12 cellular contexts compared by ENCODE assay signal in genomic region chr1:8378981-8379470, GRCh38.
DNase-seq lines count a peak whose midpoint lies in the region; ATAC-seq lines count a peak whose summit lies in the region.
"Had no signal": no experiment of that assay in that cellular context is flagged by ENCODE, and none has a peak within 500 bp of the region (broad histone marks: within the 10 kb centered on the region; RNA-seq: fewer than 3 reads in every experiment).

No MANE protein-coding gene starts in this region.

- H3K79me1 ChIP-seq in trophoblast cell (ENCODE audit: low read length) = peaks cover 2% of the 10 kb centered on the region

- DNase-seq in SJCRH30 = no peak
- DNase-seq in left cardiac atrium = no peak
- no peak for DNase-seq in trophoblast cell
- no peak for DNase-seq in amygdala (lab: John Stamatoyannopoulos, UW)
- DNase-seq in NCI-H1694 (lab: John Stamatoyannopoulos, UW) = no peak
- DNase-seq: NCI-H510A, T-helper 9 cell had no signal

- H3K27ac ChIP-seq in ACC112 (ENCODE audit: low read depth, low read length) = peak overlapping the region; percentile 19; the same call in 1 of the 2 replicates
- peak overlapping the region; percentile 17; the same call in 1 of the 2 replicates for H3K27ac ChIP-seq in SJCRH30
- no peak overlapping the region for H3K27ac ChIP-seq in trophoblast cell (ENCODE audit: low read depth, low read length)

- H3K9me3 ChIP-seq in SJCRH30 (replicated peaks) (no peaks in the 10 kb centered on the region), trophoblast cell (ENCODE audit: insufficient read depth, low read depth, low read length) (peaks cover 2% of the 10 kb centered on the region)

- no peak overlapping the region for H3K23ac ChIP-seq in trophoblast cell (ENCODE audit: low read length)

- WGBS in trophoblast cell (ENCODE audit: extremely low coverage, insufficient coverage, insufficient read length) = no CpG with 5 or more reads among the region's 10 CpGs

- H4K8ac ChIP-seq in trophoblast cell (ENCODE audit: low read depth, low read length) = no peak overlapping the region

- H3K4ac ChIP-seq in trophoblast cell (ENCODE audit: low read depth, low read length) = peak overlapping the region; percentile 27

- ATAC-seq in left cardiac atrium (peak; percentile 12 to 27), HG02885 (IDR thresholded peaks at IDR 0.05; ENCODE audit: poor library complexity, unreplicated experiment) (no peak), GM21786 (IDR thresholded peaks at IDR 0.05; ENCODE audit: unreplicated experiment) (no peak)
- ATAC-seq: esophagus mucosa, left lobe of liver had no signal

- H3K4me3 ChIP-seq in ACC112 (ENCODE audit: low read depth, low read length) (no peak overlapping the region), SJCRH30 (no peak overlapping the region), trophoblast cell (ENCODE audit: low read depth, low read length) (no peak overlapping the region)

- H3K18ac ChIP-seq in trophoblast cell (ENCODE audit: low read length) = peak overlapping the region; percentile 38

- H3K4me2 ChIP-seq in trophoblast cell (ENCODE audit: low read length) = no peak overlapping the region

- H2BK120ac ChIP-seq in trophoblast cell (ENCODE audit: insufficient read depth, low read length, poor library complexity) = no peak overlapping the region

- H3K36me3 ChIP-seq in ACC112 (ENCODE audit: insufficient read depth, low read length) = peaks cover 14% of the 10 kb centered on the region
- H3K36me3 ChIP-seq in SJCRH30 = peaks cover 11% of the 10 kb centered on the region; the same call in 1 of the 2 replicates
- peaks cover 19 to 28% of the 10 kb centered on the region in 2 experiments for H3K36me3 ChIP-seq in trophoblast cell (ENCODE audit: control insufficient read depth in 1 of 2, insufficient read depth in 2 of 2, low read length in 2 of 2)

- intact Hi-C loops in left cardiac atrium (cut with DNase I) = loop anchor here in 1 of 2 donors (10.0 kb wide), 1 partner anchor 146 kb away; no protein-coding TSS in a partner anchor

- no peak overlapping the region for H2BK12ac ChIP-seq in trophoblast cell (ENCODE audit: low read length)

- no peaks in the 10 kb centered on the region for H3K27me3 ChIP-seq in ACC112 (ENCODE audit: insufficient read depth, low read length)
- H3K27me3 ChIP-seq in SJCRH30 = no peaks in the 10 kb centered on the region
- no peaks in the 10 kb centered on the region for H3K27me3 ChIP-seq in trophoblast cell (ENCODE audit: insufficient read depth, low read length)

- no peak overlapping the region for H2AFZ ChIP-seq in ACC112 (ENCODE audit: low read length, unreplicated experiment)
- no peak overlapping the region for H2AFZ ChIP-seq in trophoblast cell (ENCODE audit: insufficient read depth, low read length, poor library complexity)

- H4K91ac ChIP-seq in trophoblast cell (ENCODE audit: low read depth, low read length) = no peak overlapping the region

- no peak overlapping the region for H4K12ac ChIP-seq in trophoblast cell (ENCODE audit: low read depth, low read length)

- H3K4me1 ChIP-seq in ACC112 (ENCODE audit: control insufficient read depth, insufficient read depth, low read length, unreplicated experiment) = peaks cover 12% of the 10 kb centered on the region
- H3K4me1 ChIP-seq in SJCRH30 = peaks cover 31% of the 10 kb centered on the region
- peaks cover 10 to 25% of the 10 kb centered on the region in 2 experiments for H3K4me1 ChIP-seq in trophoblast cell (ENCODE audit: control insufficient read depth in 1 of 2, insufficient read depth in 2 of 2, low read length in 2 of 2)

- H3K14ac ChIP-seq in trophoblast cell (ENCODE audit: low read length) = no peak overlapping the region

- H3K9ac ChIP-seq in trophoblast cell (ENCODE audit: low read length) = no peak overlapping the region

- peaks cover 81% of the 10 kb centered on the region for H3K79me2 ChIP-seq in ACC112 (ENCODE audit: control insufficient read depth, insufficient read depth, low read length, unreplicated experiment)
- peaks cover 6% of the 10 kb centered on the region for H3K79me2 ChIP-seq in trophoblast cell (ENCODE audit: control insufficient read depth, insufficient read depth, low read length, poor library complexity)

- H2AK5ac ChIP-seq in trophoblast cell (ENCODE audit: low read length) = no peak overlapping the region

- H2BK5ac ChIP-seq in trophoblast cell (ENCODE audit: low read depth, low read length, poor library complexity) = no peak overlapping the region

Comparison
In these comparisons a context has a peak if more than half of its experiments do, and no peak if none do; other contexts are left out.
1. ATAC-seq: peak in left cardiac atrium (2 of 2); none in HG02885 (single experiment) and GM21786 (single experiment).